ENCODE assay signal across 7 cellular contexts in the genomic region with DNA sequence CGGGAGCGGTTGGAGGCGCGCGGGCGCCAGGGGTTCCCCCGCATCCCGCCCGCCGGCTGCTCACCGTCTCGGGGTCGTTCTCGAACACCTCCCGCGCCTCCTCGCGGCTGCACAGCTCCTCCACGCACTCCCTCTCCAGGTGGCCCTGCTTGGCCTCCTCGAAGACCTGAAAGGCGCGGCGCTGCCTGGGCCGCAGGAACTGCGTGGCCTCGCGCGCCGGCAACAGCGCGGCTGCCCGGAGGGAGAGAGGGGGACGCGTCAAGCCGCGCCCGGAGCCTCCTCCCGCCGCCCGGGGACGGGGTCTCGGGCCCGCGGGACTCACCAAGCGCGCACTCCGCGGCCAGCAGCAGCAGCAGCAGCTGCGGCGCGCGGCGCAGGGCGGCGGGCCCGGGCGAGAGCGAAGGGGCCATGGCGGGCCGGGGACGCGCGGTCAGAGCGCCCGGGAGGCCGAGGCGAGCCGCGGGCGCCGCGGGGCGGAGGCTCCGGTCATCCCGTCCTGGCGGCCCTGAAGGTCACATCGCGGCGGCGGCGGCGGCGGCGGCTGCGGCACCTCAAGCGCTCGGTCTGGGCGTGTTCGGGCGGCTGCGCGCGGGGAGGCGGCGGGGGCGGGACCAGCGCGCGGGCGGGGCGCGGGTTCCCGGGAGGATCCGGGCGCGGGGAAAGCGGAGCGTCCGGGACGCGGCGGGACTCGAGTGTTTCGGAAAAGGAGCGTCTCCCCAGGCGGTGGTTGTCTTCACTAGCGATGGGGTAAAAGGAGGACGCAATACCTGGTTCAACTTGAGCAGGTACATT. TPM values are rescaled to one million over a fixed set of nuclear protein-coding genes. Genes with fewer than 3 reads are reported as not detected.
A peak's percentile ranks its signal among the peaks of the same experiment; 100 is the strongest.
DNase-seq lines count a peak whose midpoint lies in the region; ATAC-seq and TF ChIP-seq lines count a peak whose summit lies in the region.

TSS of gene GAS6 (minus strand) at position 566 of the 792 bp plus-strand sequence. CDS start at position 410, 156 bp downstream.

- H3K36me3 Mint-ChIP-seq in activated T-helper 17 cell treated with anti-CD3 and anti-CD28 coated beads, Interleukin-2, amount 50 U/mL, for 72 hours (ENCODE audit: low read depth), result peaks cover 6% of the 10 kb centered on the region
- H3K36me3 Mint-ChIP-seq in nephron progenitor cell (ENCODE audit: low read depth), result no peaks in the 10 kb centered on the region

- peak within 1 kb of the TSS; percentile 32 for H3K9ac ChIP-seq in HUES6 (ENCODE audit: low read length)

- H3K4me1 ChIP-seq in HUES6 (ENCODE audit: control insufficient read depth, insufficient read depth, low read length), result peaks cover 42% of the 10 kb centered on the region
- no peaks in the 10 kb centered on the region for H3K4me1 ChIP-seq in foreskin keratinocyte

- H3K27ac ChIP-seq in HUES6 (ENCODE audit: low read depth, low read length) (no peak within 1 kb of the TSS), foreskin keratinocyte (peak within 1 kb of the TSS; percentile 60)

- H3K9me3 Mint-ChIP-seq in activated T-helper 17 cell treated with anti-CD3 and anti-CD28 coated beads, Interleukin-2, amount 50 U/mL, for 72 hours, result peaks cover 11% of the 10 kb centered on the region
- H3K9me3 Mint-ChIP-seq in nephron progenitor cell, result peaks cover 20% of the 10 kb centered on the region

- peaks cover 34% of the 10 kb centered on the region for H3K27me3 Mint-ChIP-seq in activated T-helper 17 cell treated with anti-CD3 and anti-CD28 coated beads, Interleukin-2, amount 50 U/mL, for 72 hours
- H3K27me3 Mint-ChIP-seq in nephron progenitor cell (ENCODE audit: low read depth, poor library complexity), result peaks cover 80% of the 10 kb centered on the region

- POLR2A ChIA-PET in GM10248 (lab: Yijun Ruan, JAX), result interaction anchor here (0.6 kb wide), 1 partner anchor 1768 kb away, joined by 3 read pairs; no protein-coding TSS in a partner anchor

- TF ChIP-seq CTCF in GM10248 (IDR thresholded peaks at IDR 0.05; ENCODE audit: control extremely low read depth, extremely low read depth, low read depth, missing control alignments) (no peak), foreskin keratinocyte (conservative IDR thresholded peaks at IDR 0.05) (peak; percentile 30), nephron progenitor cell (IDR thresholded peaks at IDR 0.05) (no peak)

- no peak within 1 kb of the TSS for H3K27ac Mint-ChIP-seq in activated T-helper 17 cell treated with anti-CD3 and anti-CD28 coated beads, Interleukin-2, amount 50 U/mL, for 72 hours
- H3K27ac Mint-ChIP-seq in nephron progenitor cell, result no peak within 1 kb of the TSS

- ATAC-seq in activated T-helper 17 cell treated with anti-CD3 and anti-CD28 coated beads, Interleukin-2, amount 50 U/mL, for 72 hours (replicated peaks), result peak; percentile 58
- ATAC-seq in foreskin keratinocyte (peak; percentile 26), GM21390 (IDR thresholded peaks at IDR 0.05; ENCODE audit: unreplicated experiment) (no peak)

- CTCF ChIA-PET in GM10248 (lab: Yijun Ruan, JAX), result no interaction called here

- H3K36me3 ChIP-seq in HUES6 (ENCODE audit: control insufficient read depth, insufficient read depth, low read length), result no peaks in the 10 kb centered on the region; the same call in 1 of the 2 replicates

- H3K9me3 ChIP-seq in HUES6 (ENCODE audit: control insufficient read depth, insufficient read depth, low read depth, low read length), result no peaks in the 10 kb centered on the region

- DNase-seq in GM10248 (ENCODE audit: extremely low spot score), result peak; percentile 49
- DNase-seq in foreskin keratinocyte, result peak in 1 of 2 donors; percentile 13
- peak; percentile 81 for DNase-seq in nephron progenitor cell
- no peak for DNase-seq in NCI-H510A treated with DMSO at 0.1 percent for 48 hours (lab: John Stamatoyannopoulos, UW)

- peaks cover 14% of the 10 kb centered on the region for H3K4me1 Mint-ChIP-seq in activated T-helper 17 cell treated with anti-CD3 and anti-CD28 coated beads, Interleukin-2, amount 50 U/mL, for 72 hours
- H3K4me1 Mint-ChIP-seq in nephron progenitor cell, result peaks cover 44% of the 10 kb centered on the region

- peak within 1 kb of the TSS; percentile 62 for H3K4me3 ChIP-seq in HUES6 (ENCODE audit: low read depth, low read length)

- H3K27me3 ChIP-seq in HUES6 (ENCODE audit: control insufficient read depth, insufficient read depth, low read length), result peaks cover 42% of the 10 kb centered on the region
- H3K27me3 ChIP-seq in foreskin keratinocyte, result no peaks in the 10 kb centered on the region

- peak within 1 kb of the TSS; percentile 65 for H3K4me3 Mint-ChIP-seq in activated T-helper 17 cell treated with anti-CD3 and anti-CD28 coated beads, Interleukin-2, amount 50 U/mL, for 72 hours
- peak within 1 kb of the TSS; percentile 83 for H3K4me3 Mint-ChIP-seq in nephron progenitor cell

RNA-seq across cellular contexts. Expression of gene GAS6, which starts in this region (rescaled TPM):
- under 1 TPM; 0.56 to 0.58 TPM for total RNA-seq in activated T-helper 17 cell treated with anti-CD3 and anti-CD28 coated beads, Interleukin-2, amount 50 U/mL, for 72 hours
- 230 and 426 TPM in 2 replicates for total RNA-seq in foreskin keratinocyte
- polyA plus RNA-seq in foreskin keratinocyte, result 282 and 494 TPM in 2 replicates

Comparison
In these comparisons a context has a peak if more than half of its experiments do, and no peak if none do; other contexts are left out.
1. RNA of gene GAS6 (total RNA-seq): 230 to 426 TPM in foreskin keratinocyte; 0.56 to 0.58 TPM in activated T-helper 17 cell treated with anti-CD3 and anti-CD28 coated beads, Interleukin-2, amount 50 U/mL, for 72 hours; every median in the first group is over 100 times any median in the second.
2. Peak in ATAC-seq in activated T-helper 17 cell treated with anti-CD3 and anti-CD28 coated beads, Interleukin-2, amount 50 U/mL, for 72 hours; RNA of the gene not detected or under 1 TPM.